19 cellular contexts compared by ENCODE assay signal in the genomic region with DNA sequence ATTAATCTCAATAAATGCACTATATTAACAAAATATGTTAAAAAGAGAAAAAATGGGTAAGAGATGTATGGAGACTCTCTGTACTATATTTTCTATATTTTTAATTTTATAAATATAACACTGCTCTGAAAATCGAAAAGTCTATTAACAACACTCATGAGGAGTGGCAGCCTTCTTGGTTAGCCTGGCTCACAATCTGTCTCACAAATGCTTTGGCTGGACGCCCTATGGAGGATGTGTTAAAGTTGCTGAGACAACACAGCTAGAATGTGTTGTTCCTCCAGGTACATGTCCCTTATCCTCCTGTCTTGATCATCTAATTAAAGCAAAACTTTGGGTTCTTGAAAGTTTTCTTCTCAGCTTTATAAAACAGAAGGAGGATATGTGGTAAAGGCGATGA.
"Had no signal": no experiment of that assay in that cellular context is flagged by ENCODE, and none has a peak within 500 bp of the region (broad histone marks: within the 10 kb centered on the region; RNA-seq: fewer than 3 reads in every experiment).

No MANE protein-coding gene starts in this region.

- H3K79me2 ChIP-seq: hepatocyte had no signal

- H2AFZ ChIP-seq: hepatocyte had no signal

- H3K27ac ChIP-seq: colonic mucosa, dorsolateral prefrontal cortex, esophagus muscularis mucosa, foreskin keratinocyte, gastroesophageal sphincter, heart left ventricle, hepatocyte, left lung, lower lobe of right lung had no signal

- H3K9me3 ChIP-seq: esophagus muscularis mucosa, lower lobe of right lung had no signal

- H3K36me3 ChIP-seq: colonic mucosa, esophagus muscularis mucosa, gastroesophageal sphincter, heart left ventricle, left lung, lower lobe of right lung had no signal

- H3K27me3 ChIP-seq: colonic mucosa, dorsolateral prefrontal cortex, esophagus muscularis mucosa, foreskin keratinocyte, gastroesophageal sphincter, heart left ventricle, hepatocyte, left lung had no signal

- DNase-seq: colonic mucosa; dermis blood vessel endothelial cell; effector CD4-positive, alpha-beta T cell; effector memory CD4-positive, alpha-beta T cell; foreskin keratinocyte; heart left ventricle; hypothalamus; immature natural killer cell; left cardiac atrium; left lung; left ventricle myocardium superior; lower lobe of right lung; mesenchymal stem cell; mucosa of descending colon; naive B cell had no signal

- H3K4me3 ChIP-seq: colonic mucosa, dorsolateral prefrontal cortex, esophagus muscularis mucosa, gastroesophageal sphincter, heart left ventricle, hepatocyte, left lung, lower lobe of right lung, mucosa of descending colon had no signal

- H3K4me1 ChIP-seq: colonic mucosa, esophagus muscularis mucosa, foreskin keratinocyte, gastroesophageal sphincter, heart left ventricle, left lung, lower lobe of right lung had no signal

- H3K4me2 ChIP-seq: hepatocyte had no signal

- ATAC-seq: foreskin keratinocyte, gastroesophageal sphincter, heart left ventricle, left cardiac atrium, left lung, left ventricle myocardium superior, lower lobe of right lung, mucosa of descending colon had no signal
